Comparison of ENCODE assay signal across 8 cellular contexts in genomic region chr11:57515332-57516060, GRCh38. TPM values are rescaled to one million over a fixed set of nuclear protein-coding genes. Genes with fewer than 3 reads are reported as not detected.
DNase-seq lines count a peak whose midpoint lies in the region; ATAC-seq and TF ChIP-seq lines count a peak whose summit lies in the region.

SLC43A1 (minus strand) TSS chr11:57515702; CDS start chr11:57514111, 1,591 bp downstream.

- H3K27ac ChIP-seq in gastroesophageal sphincter (peak within 1 kb of the TSS; percentile 34 to 84 (median 80)), parathyroid adenoma (no peak within 1 kb of the TSS)

- no peak within 1 kb of the TSS for H3K9ac ChIP-seq in parathyroid adenoma

- no peaks in the 10 kb centered on the region for H3K27me3 ChIP-seq in gastroesophageal sphincter
- H3K27me3 ChIP-seq in parathyroid adenoma (ENCODE audit: control insufficient read depth, insufficient read depth, low read length): no peaks in the 10 kb centered on the region

- TF ChIP-seq CTCF in gastroesophageal sphincter (IDR thresholded peaks at IDR 0.05): peak in 1 of 4 experiments; percentile 5
- TF ChIP-seq CTCF in parathyroid adenoma (IDR thresholded peaks at IDR 0.05): no peak

- 0% methylated on average over 3 to 16 of the region's 66 CpGs for WGBS in gastroesophageal sphincter (ENCODE audit: low coverage in 1 of 2), 2 donors

- peaks cover 0 to 29% (median 4%) of the 10 kb centered on the region in 3 donors for H3K4me1 ChIP-seq in gastroesophageal sphincter
- H3K4me1 ChIP-seq in parathyroid adenoma: no peaks in the 10 kb centered on the region

- no peak for TF ChIP-seq EP300 in gastroesophageal sphincter (IDR thresholded peaks at IDR 0.05)

- peak; percentile 32 to 49 for TF ChIP-seq POLR2A in gastroesophageal sphincter (IDR thresholded peaks at IDR 0.05)

- H3K79me2 ChIP-seq in parathyroid adenoma: no peaks in the 10 kb centered on the region

- DNase-seq in NCI-H2171 treated with DMSO at 0.1 percent for 48 hours (lab: John Stamatoyannopoulos, UW): peak; percentile 52
- DNase-seq in NCI-H2171 (lab: John Stamatoyannopoulos, UW): no peak
- peak; percentile 21 for DNase-seq in NCI-H510A (lab: John Stamatoyannopoulos, UW)
- peak; percentile 61 to 71 for DNase-seq in activated T-cell treated with anti-CD3 and anti-CD28 coated beads, Interleukin-2, amount 50 U/mL, for 48 hours

- no peaks in the 10 kb centered on the region for H3K9me3 ChIP-seq in gastroesophageal sphincter
- no peaks in the 10 kb centered on the region for H3K9me3 ChIP-seq in parathyroid adenoma (ENCODE audit: control insufficient read depth, low read length)

- peak within 1 kb of the TSS; percentile 86 for H3K4me2 ChIP-seq in parathyroid adenoma (ENCODE audit: low read length)

- H3K36me3 ChIP-seq in gastroesophageal sphincter (peaks cover 0 to 8% of the 10 kb centered on the region in 2 donors), parathyroid adenoma (ENCODE audit: control insufficient read depth, insufficient read depth, low read length) (no peaks in the 10 kb centered on the region)

- ATAC-seq in HG02610 (IDR thresholded peaks at IDR 0.05; ENCODE audit: unreplicated experiment) (peak; percentile 24), gastroesophageal sphincter (peak; percentile 78), HG02981 (IDR thresholded peaks at IDR 0.05; ENCODE audit: unreplicated experiment) (no peak)

- H3K4me3 ChIP-seq in gastroesophageal sphincter: peak within 1 kb of the TSS; percentile 85 to 98
- peak within 1 kb of the TSS; percentile 52 for H3K4me3 ChIP-seq in parathyroid adenoma (ENCODE audit: low read depth, low read length)

- H2AFZ ChIP-seq in parathyroid adenoma: peak within 1 kb of the TSS; percentile 77

RNA-seq across cellular contexts. Expression of gene SLC43A1, which starts in this region (rescaled TPM):
- total RNA-seq in gastroesophageal sphincter: 10 to 100 TPM; 14.8 to 36.6 (median 19.7) TPM
